In the genomic region with DNA sequence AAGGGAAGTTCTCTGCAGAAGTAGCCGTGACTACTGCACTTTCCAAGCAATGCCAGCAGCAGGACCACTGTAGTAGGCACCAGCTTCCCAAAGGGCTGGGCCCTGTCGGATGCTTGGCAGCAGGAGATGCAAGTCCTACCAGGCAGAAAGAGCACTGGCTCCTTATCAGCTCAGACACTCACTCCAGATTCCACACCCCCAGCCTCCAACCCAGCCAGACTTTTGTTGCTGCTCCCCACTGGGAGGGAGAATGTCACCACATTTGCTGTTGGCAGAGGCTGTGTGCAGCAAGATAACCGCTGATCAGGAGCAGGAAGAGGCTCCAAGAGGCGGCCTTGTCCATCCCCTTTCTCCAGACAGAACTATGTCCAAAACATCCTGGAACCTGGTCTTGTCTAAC, we compare ENCODE assay signal across 1 cellular context.
TF ChIP-seq lines count a peak whose summit lies in the region.

No MANE protein-coding gene starts in this region.

TF ChIP-seq in K562, 482 proteins besides CTCF, POLR2A, EP300 and RAD21 (continued from another document and continues in another):
- TF ChIP-seq, protein P1, sequence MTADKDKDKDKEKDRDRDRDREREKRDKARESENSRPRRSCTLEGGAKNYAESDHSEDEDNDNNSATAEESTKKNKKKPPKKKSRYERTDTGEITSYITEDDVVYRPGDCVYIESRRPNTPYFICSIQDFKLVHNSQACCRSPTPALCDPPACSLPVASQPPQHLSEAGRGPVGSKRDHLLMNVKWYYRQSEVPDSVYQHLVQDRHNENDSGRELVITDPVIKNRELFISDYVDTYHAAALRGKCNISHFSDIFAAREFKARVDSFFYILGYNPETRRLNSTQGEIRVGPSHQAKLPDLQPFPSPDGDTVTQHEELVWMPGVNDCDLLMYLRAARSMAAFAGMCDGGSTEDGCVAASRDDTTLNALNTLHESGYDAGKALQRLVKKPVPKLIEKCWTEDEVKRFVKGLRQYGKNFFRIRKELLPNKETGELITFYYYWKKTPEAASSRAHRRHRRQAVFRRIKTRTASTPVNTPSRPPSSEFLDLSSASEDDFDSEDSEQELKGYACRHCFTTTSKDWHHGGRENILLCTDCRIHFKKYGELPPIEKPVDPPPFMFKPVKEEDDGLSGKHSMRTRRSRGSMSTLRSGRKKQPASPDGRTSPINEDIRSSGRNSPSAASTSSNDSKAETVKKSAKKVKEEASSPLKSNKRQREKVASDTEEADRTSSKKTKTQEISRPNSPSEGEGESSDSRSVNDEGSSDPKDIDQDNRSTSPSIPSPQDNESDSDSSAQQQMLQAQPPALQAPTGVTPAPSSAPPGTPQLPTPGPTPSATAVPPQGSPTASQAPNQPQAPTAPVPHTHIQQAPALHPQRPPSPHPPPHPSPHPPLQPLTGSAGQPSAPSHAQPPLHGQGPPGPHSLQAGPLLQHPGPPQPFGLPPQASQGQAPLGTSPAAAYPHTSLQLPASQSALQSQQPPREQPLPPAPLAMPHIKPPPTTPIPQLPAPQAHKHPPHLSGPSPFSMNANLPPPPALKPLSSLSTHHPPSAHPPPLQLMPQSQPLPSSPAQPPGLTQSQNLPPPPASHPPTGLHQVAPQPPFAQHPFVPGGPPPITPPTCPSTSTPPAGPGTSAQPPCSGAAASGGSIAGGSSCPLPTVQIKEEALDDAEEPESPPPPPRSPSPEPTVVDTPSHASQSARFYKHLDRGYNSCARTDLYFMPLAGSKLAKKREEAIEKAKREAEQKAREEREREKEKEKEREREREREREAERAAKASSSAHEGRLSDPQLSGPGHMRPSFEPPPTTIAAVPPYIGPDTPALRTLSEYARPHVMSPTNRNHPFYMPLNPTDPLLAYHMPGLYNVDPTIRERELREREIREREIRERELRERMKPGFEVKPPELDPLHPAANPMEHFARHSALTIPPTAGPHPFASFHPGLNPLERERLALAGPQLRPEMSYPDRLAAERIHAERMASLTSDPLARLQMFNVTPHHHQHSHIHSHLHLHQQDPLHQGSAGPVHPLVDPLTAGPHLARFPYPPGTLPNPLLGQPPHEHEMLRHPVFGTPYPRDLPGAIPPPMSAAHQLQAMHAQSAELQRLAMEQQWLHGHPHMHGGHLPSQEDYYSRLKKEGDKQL (CRISPR knock-in tag; IDR thresholded peaks at IDR 0.05; ENCODE audit: borderline replicate concordance) = no peak
- no peak for TF ChIP-seq POLR2AphosphoS2 (IDR thresholded peaks at IDR 0.05; ENCODE audit: low read length)
- TF ChIP-seq MAFF (IDR thresholded peaks at IDR 0.05; ENCODE audit: low read length) = no peak
- no peak for TF ChIP-seq ZNF57 (CRISPR knock-in tag; IDR thresholded peaks at IDR 0.05)
- TF ChIP-seq RFX5 (IDR thresholded peaks at IDR 0.05; ENCODE audit: low read depth, low read length) = no peak
- TF ChIP-seq CBX3 (IDR thresholded peaks at IDR 0.05; ENCODE audit: borderline replicate concordance in 1 of 2, low read length in 2 of 2) = peak in 1 of 2 experiments; percentile 89; a peak in 1 of 3 replicates
- no peak for TF ChIP-seq STAG1 (CRISPR knock-in tag; IDR thresholded peaks at IDR 0.05; ENCODE audit: borderline replicate concordance)
- no peak for TF ChIP-seq ZNF324 (CRISPR knock-in tag; IDR thresholded peaks at IDR 0.05)
- no peak for TF ChIP-seq PHF21A (IDR thresholded peaks at IDR 0.05; ENCODE audit: borderline replicate concordance, low read depth)
- TF ChIP-seq, protein P2, sequence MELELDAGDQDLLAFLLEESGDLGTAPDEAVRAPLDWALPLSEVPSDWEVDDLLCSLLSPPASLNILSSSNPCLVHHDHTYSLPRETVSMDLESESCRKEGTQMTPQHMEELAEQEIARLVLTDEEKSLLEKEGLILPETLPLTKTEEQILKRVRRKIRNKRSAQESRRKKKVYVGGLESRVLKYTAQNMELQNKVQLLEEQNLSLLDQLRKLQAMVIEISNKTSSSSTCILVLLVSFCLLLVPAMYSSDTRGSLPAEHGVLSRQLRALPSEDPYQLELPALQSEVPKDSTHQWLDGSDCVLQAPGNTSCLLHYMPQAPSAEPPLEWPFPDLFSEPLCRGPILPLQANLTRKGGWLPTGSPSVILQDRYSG (tag; conservative IDR thresholded peaks at IDR 0.05; ENCODE audit: low read depth) = no peak
- TF ChIP-seq NELFE (IDR thresholded peaks at IDR 0.05; ENCODE audit: insufficient read depth, insufficient read length) = no peak
- TF ChIP-seq, protein P3, sequence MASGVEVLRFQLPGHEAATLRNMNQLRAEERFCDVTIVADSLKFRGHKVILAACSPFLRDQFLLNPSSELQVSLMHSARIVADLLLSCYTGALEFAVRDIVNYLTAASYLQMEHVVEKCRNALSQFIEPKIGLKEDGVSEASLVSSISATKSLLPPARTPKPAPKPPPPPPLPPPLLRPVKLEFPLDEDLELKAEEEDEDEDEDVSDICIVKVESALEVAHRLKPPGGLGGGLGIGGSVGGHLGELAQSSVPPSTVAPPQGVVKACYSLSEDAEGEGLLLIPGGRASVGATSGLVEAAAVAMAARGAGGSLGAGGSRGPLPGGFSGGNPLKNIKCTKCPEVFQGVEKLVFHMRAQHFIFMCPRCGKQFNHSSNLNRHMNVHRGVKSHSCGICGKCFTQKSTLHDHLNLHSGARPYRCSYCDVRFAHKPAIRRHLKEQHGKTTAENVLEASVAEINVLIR (CRISPR knock-in tag; IDR thresholded peaks at IDR 0.05) = no peak
- TF ChIP-seq TARDBP (IDR thresholded peaks at IDR 0.05) = no peak
- TF ChIP-seq L3MBTL2 (IDR thresholded peaks at IDR 0.05) = peak; percentile 61
- TF ChIP-seq ESRRA (IDR thresholded peaks at IDR 0.05; ENCODE audit: borderline replicate concordance, low read depth) = no peak
- TF ChIP-seq ZNF830 (CRISPR knock-in tag; IDR thresholded peaks at IDR 0.05) = no peak
- TF ChIP-seq FIP1L1 (IDR thresholded peaks at IDR 0.05; ENCODE audit: low read depth, low read length, poor library complexity, severe bottlenecking) = no peak
- 0 out of 2 replicates have a peak, but pooled peaks have one; percentile 78 for TF ChIP-seq PTBP1 (IDR thresholded peaks at IDR 0.05; ENCODE audit: low read depth, low read length)
- TF ChIP-seq GATAD2B (IDR thresholded peaks at IDR 0.05; ENCODE audit: borderline replicate concordance) = peak; percentile 85
- peak; percentile 86 for TF ChIP-seq SMARCE1 (IDR thresholded peaks at IDR 0.05)
- TF ChIP-seq HDGF (IDR thresholded peaks at IDR 0.05) = no peak
- no peak for TF ChIP-seq SIN3B (IDR thresholded peaks at IDR 0.05; ENCODE audit: low read depth)
- TF ChIP-seq GATA2 (CRISPR knock-in tag; IDR thresholded peaks at IDR 0.05) = peak; percentile 95
- peak; percentile 87 to 90; a peak in 3 of 4 replicates for TF ChIP-seq RCOR1 (IDR thresholded peaks at IDR 0.05; ENCODE audit: borderline replicate concordance in 1 of 2, low read depth in 2 of 2, low read length in 2 of 2)
- no peak for TF ChIP-seq CBX5 (IDR thresholded peaks at IDR 0.05; ENCODE audit: borderline replicate concordance, low read depth)
- no peak for TF ChIP-seq CEBPB (tag; IDR thresholded peaks at IDR 0.05)
- no peak for TF ChIP-seq ZNF699 (CRISPR knock-in tag; IDR thresholded peaks at IDR 0.05; ENCODE audit: insufficient replicate concordance)
- no peak for TF ChIP-seq ASH1L (IDR thresholded peaks at IDR 0.05; ENCODE audit: borderline replicate concordance, low read depth, partially characterized antibody)
- no peak for TF ChIP-seq CCAR2 (IDR thresholded peaks at IDR 0.05; ENCODE audit: low read depth, low read length)
- TF ChIP-seq TRIM28 (IDR thresholded peaks at IDR 0.05) = 0 out of 2 replicates have a peak, but pooled peaks have one; percentile 20
- TF ChIP-seq, protein P4, sequence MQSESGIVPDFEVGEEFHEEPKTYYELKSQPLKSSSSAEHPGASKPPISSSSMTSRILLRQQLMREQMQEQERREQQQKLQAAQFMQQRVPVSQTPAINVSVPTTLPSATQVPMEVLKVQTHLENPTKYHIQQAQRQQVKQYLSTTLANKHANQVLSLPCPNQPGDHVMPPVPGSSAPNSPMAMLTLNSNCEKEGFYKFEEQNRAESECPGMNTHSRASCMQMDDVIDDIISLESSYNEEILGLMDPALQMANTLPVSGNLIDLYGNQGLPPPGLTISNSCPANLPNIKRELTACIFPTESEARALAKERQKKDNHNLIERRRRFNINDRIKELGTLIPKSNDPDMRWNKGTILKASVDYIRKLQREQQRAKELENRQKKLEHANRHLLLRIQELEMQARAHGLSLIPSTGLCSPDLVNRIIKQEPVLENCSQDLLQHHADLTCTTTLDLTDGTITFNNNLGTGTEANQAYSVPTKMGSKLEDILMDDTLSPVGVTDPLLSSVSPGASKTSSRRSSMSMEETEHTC (IDR thresholded peaks at IDR 0.05) = no peak; the same call in 1 of the 2 replicates
- TF ChIP-seq, protein P5, sequence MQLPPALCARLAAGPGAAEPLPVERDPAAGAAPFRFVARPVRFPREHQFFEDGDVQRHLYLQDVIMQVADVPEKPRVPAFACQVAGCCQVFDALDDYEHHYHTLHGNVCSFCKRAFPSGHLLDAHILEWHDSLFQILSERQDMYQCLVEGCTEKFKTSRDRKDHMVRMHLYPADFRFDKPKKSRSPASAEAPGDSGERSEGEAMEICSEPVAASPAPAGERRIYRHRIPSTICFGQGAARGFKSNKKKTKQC (CRISPR knock-in tag; IDR thresholded peaks at IDR 0.05) = no peak
- no peak for TF ChIP-seq ZNF146 (CRISPR knock-in tag; IDR thresholded peaks at IDR 0.05; ENCODE audit: unreplicated experiment)
- TF ChIP-seq ATF1 (CRISPR knock-in tag; IDR thresholded peaks at IDR 0.05) = no peak
- TF ChIP-seq ATF1 (tag; IDR thresholded peaks at IDR 0.05) = no peak; the same call in 1 of the 2 replicates
- no peak for TF ChIP-seq TAF7 (tag; IDR thresholded peaks at IDR 0.05)
- 0 out of 2 replicates have a peak, but pooled peaks have one; percentile 80 for TF ChIP-seq RUNX1 (IDR thresholded peaks at IDR 0.05; ENCODE audit: low read depth)
- no peak for TF ChIP-seq ZNF76 (CRISPR knock-in tag; IDR thresholded peaks at IDR 0.05; ENCODE audit: borderline replicate concordance)
- TF ChIP-seq, protein P6, sequence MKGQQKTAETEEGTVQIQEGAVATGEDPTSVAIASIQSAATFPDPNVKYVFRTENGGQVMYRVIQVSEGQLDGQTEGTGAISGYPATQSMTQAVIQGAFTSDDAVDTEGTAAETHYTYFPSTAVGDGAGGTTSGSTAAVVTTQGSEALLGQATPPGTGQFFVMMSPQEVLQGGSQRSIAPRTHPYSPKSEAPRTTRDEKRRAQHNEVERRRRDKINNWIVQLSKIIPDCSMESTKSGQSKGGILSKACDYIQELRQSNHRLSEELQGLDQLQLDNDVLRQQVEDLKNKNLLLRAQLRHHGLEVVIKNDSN (CRISPR knock-in tag; IDR thresholded peaks at IDR 0.05) = no peak
- TF ChIP-seq ZNF24 (IDR thresholded peaks at IDR 0.05) = peak; percentile 36; the same call in 1 of the 2 replicates
- peak; percentile 60 for TF ChIP-seq CCNT2 (IDR thresholded peaks at IDR 0.05; ENCODE audit: borderline replicate concordance, extremely low read depth, insufficient read length, low read depth, low read length)
- TF ChIP-seq, protein P7, sequence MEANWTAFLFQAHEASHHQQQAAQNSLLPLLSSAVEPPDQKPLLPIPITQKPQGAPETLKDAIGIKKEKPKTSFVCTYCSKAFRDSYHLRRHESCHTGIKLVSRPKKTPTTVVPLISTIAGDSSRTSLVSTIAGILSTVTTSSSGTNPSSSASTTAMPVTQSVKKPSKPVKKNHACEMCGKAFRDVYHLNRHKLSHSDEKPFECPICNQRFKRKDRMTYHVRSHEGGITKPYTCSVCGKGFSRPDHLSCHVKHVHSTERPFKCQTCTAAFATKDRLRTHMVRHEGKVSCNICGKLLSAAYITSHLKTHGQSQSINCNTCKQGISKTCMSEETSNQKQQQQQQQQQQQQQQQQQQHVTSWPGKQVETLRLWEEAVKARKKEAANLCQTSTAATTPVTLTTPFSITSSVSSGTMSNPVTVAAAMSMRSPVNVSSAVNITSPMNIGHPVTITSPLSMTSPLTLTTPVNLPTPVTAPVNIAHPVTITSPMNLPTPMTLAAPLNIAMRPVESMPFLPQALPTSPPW (CRISPR knock-in tag; IDR thresholded peaks at IDR 0.05) = peak; percentile 57
- peak; percentile 53; the same call in 1 of the 2 replicates for TF ChIP-seq NCOA1 (IDR thresholded peaks at IDR 0.05; ENCODE audit: low read depth)
- no peak for TF ChIP-seq KLF13 (tag; IDR thresholded peaks at IDR 0.05; ENCODE audit: borderline replicate concordance, low read depth)
- TF ChIP-seq HNRNPLL (IDR thresholded peaks at IDR 0.05; ENCODE audit: low read depth, low read length, poor library complexity, severe bottlenecking) = no peak
- peak; percentile 89 for TF ChIP-seq SOX6 (IDR thresholded peaks at IDR 0.05)
- TF ChIP-seq HDAC1 (IDR thresholded peaks at IDR 0.05) = peak in 1 of 2 experiments; percentile 76; a peak in 2 of 4 replicates
- TF ChIP-seq, protein P8, sequence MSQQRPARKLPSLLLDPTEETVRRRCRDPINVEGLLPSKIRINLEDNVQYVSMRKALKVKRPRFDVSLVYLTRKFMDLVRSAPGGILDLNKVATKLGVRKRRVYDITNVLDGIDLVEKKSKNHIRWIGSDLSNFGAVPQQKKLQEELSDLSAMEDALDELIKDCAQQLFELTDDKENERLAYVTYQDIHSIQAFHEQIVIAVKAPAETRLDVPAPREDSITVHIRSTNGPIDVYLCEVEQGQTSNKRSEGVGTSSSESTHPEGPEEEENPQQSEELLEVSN (IDR thresholded peaks at IDR 0.05; ENCODE audit: borderline replicate concordance in 1 of 2, extremely low read depth in 1 of 2, insufficient read depth in 1 of 2, insufficient read length in 1 of 2, low read depth in 1 of 2, low read length in 1 of 2, poor library complexity in 1 of 2, severe bottlenecking in 1 of 2) = peak in 1 of 2 experiments; percentile 61
- TF ChIP-seq SREBF2 (CRISPR knock-in tag; IDR thresholded peaks at IDR 0.05) = no peak
- no peak for TF ChIP-seq KHSRP (IDR thresholded peaks at IDR 0.05)
- no peak for TF ChIP-seq FUS (optimal IDR thresholded peaks at IDR 0.05; ENCODE audit: low read depth, low read length)
- peak; percentile 79 for TF ChIP-seq HDAC2 (IDR thresholded peaks at IDR 0.05)
- TF ChIP-seq PHF8 (IDR thresholded peaks at IDR 0.05; ENCODE audit: borderline replicate concordance, low read length) = no peak
- no peak for TF ChIP-seq MCM2 (IDR thresholded peaks at IDR 0.05; ENCODE audit: low read depth)
- TF ChIP-seq TEAD1 (CRISPR knock-in tag; IDR thresholded peaks at IDR 0.05) = peak in 1 of 2 experiments; percentile 64; a peak in 2 of 4 replicates
- peak; percentile 78 for TF ChIP-seq NEUROD1 (IDR thresholded peaks at IDR 0.05; ENCODE audit: borderline replicate concordance, low read depth, low read length, partially characterized antibody)
- TF ChIP-seq TAL1 (IDR thresholded peaks at IDR 0.05) = peak; percentile 94
- no peak for TF ChIP-seq ETS2 (tag; IDR thresholded peaks at IDR 0.05; ENCODE audit: borderline replicate concordance, poor library complexity, severe bottlenecking)
- no peak for TF ChIP-seq CBX2 (IDR thresholded peaks at IDR 0.05; ENCODE audit: insufficient read depth, low read length, poor library complexity, severe bottlenecking)
- TF ChIP-seq, protein P9, sequence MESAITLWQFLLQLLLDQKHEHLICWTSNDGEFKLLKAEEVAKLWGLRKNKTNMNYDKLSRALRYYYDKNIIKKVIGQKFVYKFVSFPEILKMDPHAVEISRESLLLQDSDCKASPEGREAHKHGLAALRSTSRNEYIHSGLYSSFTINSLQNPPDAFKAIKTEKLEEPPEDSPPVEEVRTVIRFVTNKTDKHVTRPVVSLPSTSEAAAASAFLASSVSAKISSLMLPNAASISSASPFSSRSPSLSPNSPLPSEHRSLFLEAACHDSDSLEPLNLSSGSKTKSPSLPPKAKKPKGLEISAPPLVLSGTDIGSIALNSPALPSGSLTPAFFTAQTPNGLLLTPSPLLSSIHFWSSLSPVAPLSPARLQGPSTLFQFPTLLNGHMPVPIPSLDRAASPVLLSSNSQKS (CRISPR knock-in tag; IDR thresholded peaks at IDR 0.05) = no peak
- TF ChIP-seq ZNF12 (CRISPR knock-in tag; IDR thresholded peaks at IDR 0.05) = no peak
- TF ChIP-seq MCM7 (IDR thresholded peaks at IDR 0.05) = no peak
